Comparison of ENCODE assay signal across 35 cellular contexts in genomic region chr12:64798165-64798564, GRCh38.
"Had no signal": no experiment of that assay in that cellular context is flagged by ENCODE, and none has a peak within 500 bp of the region (broad histone marks: within the 10 kb centered on the region; RNA-seq: fewer than 3 reads in every experiment).

No MANE protein-coding gene starts in this region.

- H3K36me3 ChIP-seq: MG63 had no signal

- H3K9me3 ChIP-seq: MG63 had no signal

- DNase-seq: Karpas-422, Kasumi-1, MG63, MM.1S, MV-4-11, NCI-H1048, NCI-H1092, NCI-H1092 treated with DMSO at 0.1 percent for 48 hours, NCI-H1105, NCI-H1105 treated with DMSO at 0.1 percent for 48 hours, NCI-H1417, NCI-H1417 treated with DMSO at 0.1 percent for 48 hours, NCI-H1436, NCI-H1436 treated with DMSO at 0.1 percent for 48 hours, NCI-H146, NCI-H1694, NCI-H1694 treated with DMSO at 0.1 percent for 48 hours, NCI-H187, NCI-H187 treated with DMSO at 0.1 percent for 48 hours, NCI-H1930, NCI-H2029, NCI-H2029 treated with DMSO at 0.1 percent for 48 hours, NCI-H2081, NCI-H2081 treated with DMSO at 0.1 percent for 48 hours, NCI-H2107, NCI-H2171, NCI-H2171 treated with DMSO at 0.1 percent for 48 hours, NCI-H2227 treated with DMSO at 0.1 percent for 48 hours, NCI-H226, NCI-H345, NCI-H446, NCI-H446 treated with DMSO at 0.1 percent for 48 hours, NCI-H510A, NCI-H510A treated with DMSO at 0.1 percent for 48 hours had no signal

- H3K27me3 ChIP-seq: MG63 had no signal

- H3K27ac ChIP-seq: KMS-11 had no signal

- H3K4me2 ChIP-seq: KMS-11 had no signal

- H3K9ac ChIP-seq: KMS-11 had no signal

- H3K4me3 ChIP-seq: MG63 had no signal
